9 cellular contexts compared by ENCODE assay signal in the genomic region with DNA sequence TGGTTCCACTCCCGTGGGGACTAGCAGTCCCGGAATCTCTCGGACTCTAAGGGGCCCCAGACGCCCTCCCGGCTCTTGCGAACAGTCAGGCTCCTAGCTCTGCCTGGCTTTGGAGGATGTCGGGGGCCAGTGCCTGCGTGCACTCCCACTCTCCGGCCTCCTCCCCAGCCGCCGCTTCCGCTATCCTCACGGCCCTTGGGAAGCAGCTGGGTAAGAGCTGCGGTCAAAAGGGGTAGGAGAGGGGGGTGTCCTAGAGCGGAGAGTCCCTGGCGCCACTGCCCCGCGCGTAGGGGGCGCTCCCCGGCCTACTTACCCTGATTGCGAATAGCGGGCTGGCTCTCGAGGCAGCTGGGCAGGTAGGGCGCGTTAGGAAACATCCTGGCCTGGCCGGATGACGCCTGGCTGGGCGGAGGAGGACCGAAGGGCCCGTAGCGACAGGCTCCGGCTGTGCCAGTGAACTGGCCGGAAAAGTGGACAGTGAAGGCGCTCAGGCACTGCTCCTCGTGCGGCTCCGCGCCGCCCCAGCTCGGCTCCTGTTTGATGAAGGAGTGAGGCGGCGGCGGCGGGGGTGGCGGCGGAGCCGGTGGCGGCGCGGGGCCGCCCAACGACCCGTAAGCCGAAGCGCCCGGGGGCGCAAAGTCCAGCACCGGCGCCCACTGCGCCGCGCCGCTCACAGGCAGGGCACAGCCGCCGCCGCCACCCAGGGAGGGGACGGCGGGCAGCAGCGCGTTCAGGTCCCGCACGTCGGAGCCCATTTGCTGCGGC. TPM values are rescaled to one million over a fixed set of nuclear protein-coding genes. Genes with fewer than 3 reads are reported as not detected.
DNase-seq lines count a peak whose midpoint lies in the region; ATAC-seq and TF ChIP-seq lines count a peak whose summit lies in the region.
"Had no signal": no experiment of that assay in that cellular context is flagged by ENCODE, and none has a peak within 500 bp of the region (broad histone marks: within the 10 kb centered on the region; RNA-seq: fewer than 3 reads in every experiment).

No MANE protein-coding gene starts in this region.

- H4K20me1 ChIP-seq in BLaER1: peaks cover 70% of the 10 kb centered on the region

- H3K4me2 ChIP-seq in BLaER1: peak overlapping the region; percentile 65

- WGBS in right lobe of liver (ENCODE audit: insufficient coverage, low coverage, low lambda C conversion rate, missing lambda C conversion rate): 0% methylated on average over 1 of the region's 75 CpGs

- TF ChIP-seq CTCF in ascending aorta (IDR thresholded peaks at IDR 0.05): no peak
- TF ChIP-seq CTCF in right lobe of liver (IDR thresholded peaks at IDR 0.05): no peak

- peak; percentile 23 to 54 (median 44) for ATAC-seq in right lobe of liver
- no peak for ATAC-seq in HG03159 (IDR thresholded peaks at IDR 0.05; ENCODE audit: unreplicated experiment)
- ATAC-seq in activated CD4-positive, CD25-positive, alpha-beta regulatory T cell treated with anti-CD3 and anti-CD28 coated beads, Interleukin-2, amount 50 U/mL, for 24 hours: no peak
- no peak for ATAC-seq in GM21528 (IDR thresholded peaks at IDR 0.05; ENCODE audit: low FRiP score, unreplicated experiment)

- H3K27me3 ChIP-seq in BLaER1 (peaks cover 100% of the 10 kb centered on the region), ascending aorta (peaks cover 22% of the 10 kb centered on the region), right lobe of liver (peaks cover 14 to 59% of the 10 kb centered on the region in 2 donors)

- TF ChIP-seq POLR2A in right lobe of liver (IDR thresholded peaks at IDR 0.05): no peak

- H3K36me3 ChIP-seq in BLaER1 (peaks cover 7% of the 10 kb centered on the region; the same call in 1 of the 2 replicates), ascending aorta (no peaks in the 10 kb centered on the region), right lobe of liver (no peaks in the 10 kb centered on the region)

- peak; percentile 86 for DNase-seq in HT1080 (ENCODE audit: low read depth)
- DNase-seq in ascending aorta (ENCODE audit: low spot score in 2 of 2): no peak
- no peak for DNase-seq in right lobe of liver
- DNase-seq in NCI-H1092 treated with DMSO at 0.1 percent for 48 hours (lab: John Stamatoyannopoulos, UW): no peak
- DNase-seq: stimulated activated naive CD4-positive, alpha-beta T cell had no signal

- intact Hi-C loops in ascending aorta (cut with DNase I) (no loop called here), right lobe of liver (cut with DNase I) (no loop called here)

- H3K27ac ChIP-seq in BLaER1 (no peak overlapping the region), ascending aorta (no peak overlapping the region), right lobe of liver (no peak overlapping the region)

- peaks cover 53% of the 10 kb centered on the region for H3K4me1 ChIP-seq in BLaER1
- H3K4me1 ChIP-seq in ascending aorta: peaks cover 3 to 5% of the 10 kb centered on the region in 2 donors
- H3K4me1 ChIP-seq in right lobe of liver: peaks cover 0 to 29% (median 2%) of the 10 kb centered on the region in 4 donors

- H3K4me3 ChIP-seq in BLaER1 (peak overlapping the region; percentile 53), ascending aorta (peak overlapping the region; percentile 31 to 45), right lobe of liver (peak overlapping the region in 1 of 3 donors; percentile 36)

- no peak overlapping the region for H3K9ac ChIP-seq in BLaER1

- H3K9me3 ChIP-seq in BLaER1 (peaks cover 55% of the 10 kb centered on the region), ascending aorta (no peaks in the 10 kb centered on the region), right lobe of liver (no peaks in the 10 kb centered on the region)

RNA-seq across cellular contexts. Expression of gene WT1, which starts 0.8 kb away (rescaled TPM):
- total RNA-seq in HT1080 (2014; rRNA removed; shearing (Covaris generic)): 4.4 and 9.6 TPM in 2 replicates
- 4.6 and 5.4 TPM in 2 replicates for polyA plus RNA-seq in HT1080 (2015; cell fraction: cytosol; rRNA removed)
- polyA plus RNA-seq in HT1080 (2015; cell fraction: nucleus; rRNA removed): 4.6 and 5.9 TPM in 2 replicates
- total RNA-seq in ascending aorta: not detected
- total RNA-seq in right lobe of liver: under 1 TPM in 3 of 6 experiments, not detected in 3; 0.07 to 0.99 (median 0.51) TPM

Comparison
In these comparisons a context has a peak if more than half of its experiments do, and no peak if none do; other contexts are left out.
1. ATAC-seq: peak in right lobe of liver (4 of 4); none in HG03159 (single experiment), activated CD4-positive, CD25-positive, alpha-beta regulatory T cell treated with anti-CD3 and anti-CD28 coated beads, Interleukin-2, amount 50 U/mL, for 24 hours (0 of 2) and GM21528 (single experiment).